Comparison of ENCODE assay signal across 10 cellular contexts in genomic region chr19:38062959-38063786, GRCh38.
DNase-seq lines count a peak whose midpoint lies in the region; ATAC-seq, FAIRE-seq and TF ChIP-seq lines count a peak whose summit lies in the region.
"Had no signal": no experiment of that assay in that cellular context is flagged by ENCODE, and none has a peak within 500 bp of the region (broad histone marks: within the 10 kb centered on the region; RNA-seq: fewer than 3 reads in every experiment).

No MANE protein-coding gene starts in this region.

- H3K27ac Mint-ChIP-seq in Caco-2 (ENCODE audit: unreplicated experiment), result peak overlapping the region; percentile 55
- peak overlapping the region; percentile 53 for H3K27ac Mint-ChIP-seq in osteocyte (ENCODE audit: unreplicated experiment)

- CTCF ChIA-PET in Caco-2 (lab: Charles Lee) (no interaction called here), K562 (lab: Yijun Ruan, JAX; ENCODE audit: low intra/inter-chr PET ratio) (no interaction called here)

- H3K9me3 ChIP-seq in Caco-2 (no peaks in the 10 kb centered on the region), K562 (replicated peaks; ENCODE audit: control insufficient read depth, insufficient read depth, low read depth, low read length) (no peaks in the 10 kb centered on the region)

- H3K27me3 ChIP-seq in Caco-2 (replicated peaks; ENCODE audit: control insufficient read depth, insufficient read depth, low read length) (no peaks in the 10 kb centered on the region), K562 (ENCODE audit: control insufficient read depth in 2 of 2, insufficient read depth in 2 of 2, low read length in 2 of 2) (peaks cover 0 to 4% of the 10 kb centered on the region in 2 experiments; a peak in 1 of 5 replicates)

- no peak overlapping the region for H2AFZ ChIP-seq in K562 (ENCODE audit: low read depth, low read length)

- no peak overlapping the region for H3K27ac ChIP-seq in K562 (ENCODE audit: extremely low read depth, low read depth, low read length)

- TF ChIP-seq EP300 in K562 (IDR thresholded peaks at IDR 0.05; ENCODE audit: low read length), result no peak

- DNase-seq in Caco-2, result peak; percentile 17 to 58
- DNase-seq in NCI-H2081 treated with DMSO at 0.1 percent for 48 hours (lab: John Stamatoyannopoulos, UW), result peak; percentile 71
- DNase-seq in K562 (ENCODE audit: extremely low read depth in 1 of 4, low spot score in 3 of 4), result peak in 2 of 4 experiments; percentile 42
- no peak for DNase-seq in osteocyte (ENCODE audit: extremely low spot score, unreplicated experiment)
- no peak for DNase-seq in cortex of kidney (lab: John Stamatoyannopoulos, UW)
- no peak for DNase-seq in GM19238 (ENCODE audit: insufficient read length, low spot score)
- DNase-seq: activated effector memory CD4-positive, alpha-beta T cell treated with Interleukin-2 at 50 U/mL for 16 hours; T-helper 9 cell had no signal

- H3K36me3 Mint-ChIP-seq in Caco-2 (ENCODE audit: insufficient read depth, unreplicated experiment) (peaks cover 40% of the 10 kb centered on the region), osteocyte (ENCODE audit: unreplicated experiment) (no peaks in the 10 kb centered on the region)

- H3K4me1 Mint-ChIP-seq in Caco-2 (ENCODE audit: low read depth, unreplicated experiment) (peaks cover 13% of the 10 kb centered on the region), osteocyte (ENCODE audit: unreplicated experiment) (peaks cover 27% of the 10 kb centered on the region)

- H3K27me3 Mint-ChIP-seq in Caco-2 (ENCODE audit: insufficient read depth, unreplicated experiment) (no peaks in the 10 kb centered on the region), osteocyte (ENCODE audit: unreplicated experiment) (no peaks in the 10 kb centered on the region)

- H3K4me3 ChIP-seq in Caco-2 (ENCODE audit: low read depth, low read length) (no peak overlapping the region), K562 (no peak overlapping the region)

- TF ChIP-seq CTCF in Caco-2 (IDR thresholded peaks at IDR 0.05; ENCODE audit: insufficient read depth in 1 of 2, low read depth in 1 of 2, low read length in 1 of 2, severe bottlenecking in 1 of 2, unreplicated experiment in 1 of 2), result no peak
- no peak for TF ChIP-seq CTCF in K562 (IDR thresholded peaks at IDR 0.05 in 2 of 3, conservative IDR thresholded peaks at IDR 0.05 in 1 of 3; ENCODE audit: insufficient read depth in 2 of 3, low read depth in 1 of 3, low read length in 3 of 3)
- TF ChIP-seq CTCF in osteocyte (IDR thresholded peaks at IDR 0.05), result no peak

- no peaks in the 10 kb centered on the region for H3K9me3 Mint-ChIP-seq in Caco-2 (ENCODE audit: unreplicated experiment)
- H3K9me3 Mint-ChIP-seq in osteocyte (ENCODE audit: unreplicated experiment), result no peaks in the 10 kb centered on the region

- FAIRE-seq in K562 (lab: Jason Lieb, UNC), result no peak

- no peak overlapping the region for H3K9ac ChIP-seq in K562 (ENCODE audit: insufficient read depth in 1 of 2, low read depth in 2 of 2, low read length in 2 of 2)

- H4K20me1 ChIP-seq in K562 (replicated peaks; ENCODE audit: control insufficient read depth, insufficient read depth, low read length), result no peaks in the 10 kb centered on the region

- no peak for TF ChIP-seq RAD21 in K562 (CRISPR knock-in tag; conservative IDR thresholded peaks at IDR 0.05 in 1 of 2, IDR thresholded peaks at IDR 0.05 in 1 of 2)

- H3K4me2 ChIP-seq in K562 (ENCODE audit: insufficient read depth, low read length), result no peak overlapping the region

- ATAC-seq in K562 (peak; percentile 27; the same call in 2 of the 3 replicates), HG03342 (IDR thresholded peaks at IDR 0.05; ENCODE audit: unreplicated experiment) (no peak), HG02970 (IDR thresholded peaks at IDR 0.05; ENCODE audit: low FRiP score, unreplicated experiment) (no peak)

- H3K36me3 ChIP-seq in Caco-2 (ENCODE audit: control insufficient read depth, insufficient read depth, low read length) (0 out of 2 replicates have a peak, but pooled peaks cover 1% of the 10 kb centered on the region), K562 (ENCODE audit: control insufficient read depth, insufficient read depth, low read length) (no peaks in the 10 kb centered on the region)

- BruUV-seq in Caco-2 (replicated peaks; lab: Mats Ljungman, UMichigan) (no TSS peak), K562 (replicated peaks; lab: Mats Ljungman, UMichigan) (no TSS peak)

- H3K9me1 ChIP-seq in K562 (ENCODE audit: control insufficient read depth, insufficient read depth, low read length), result no peaks in the 10 kb centered on the region

- POLR2A ChIA-PET in Caco-2 (lab: Charles Lee), result no interaction called here
- POLR2A ChIA-PET in K562 (lab: Yijun Ruan, JAX), result no interaction called here

- WGBS in K562 (ENCODE audit: insufficient coverage, low coverage, missing lambda C conversion rate), result 40% methylated on average over 20 of the region's 21 CpGs

- peaks cover 12% of the 10 kb centered on the region for H3K4me1 ChIP-seq in Caco-2
- peaks cover 0 to 5% of the 10 kb centered on the region in 2 experiments; a peak in 1 of 5 replicates for H3K4me1 ChIP-seq in K562 (replicated peaks in 1 of 2; ENCODE audit: control insufficient read depth in 2 of 2, insufficient read depth in 2 of 2, low read length in 2 of 2)

- in situ Hi-C loops in K562 (cut with MboI), result no loop called here

- H3K4me3 Mint-ChIP-seq in Caco-2 (ENCODE audit: unreplicated experiment) (no peak overlapping the region), osteocyte (ENCODE audit: unreplicated experiment) (no peak overlapping the region)

- no peaks in the 10 kb centered on the region for H3K79me2 ChIP-seq in K562 (ENCODE audit: control insufficient read depth, insufficient read depth, low read length)

- no peak for TF ChIP-seq POLR2A in K562 (conservative IDR thresholded peaks at IDR 0.05)

- intact Hi-C loops in Caco-2 (cut with micrococcal nuclease; ENCODE audit: unreplicated experiment), result loop anchor here (1.0 kb wide), 1 partner anchor 122 kb away; no protein-coding TSS in a partner anchor
- intact Hi-C loops in K562 (cut with micrococcal nuclease), result no loop called here

TF ChIP-seq in K562, 482 proteins besides CTCF, POLR2A, EP300 and RAD21 (continues in another document):
- TF ChIP-seq ARID1B (IDR thresholded peaks at IDR 0.05), result no peak
- no peak for TF ChIP-seq KDM1A (IDR thresholded peaks at IDR 0.05)
- TF ChIP-seq VEZF1 (CRISPR knock-in tag; IDR thresholded peaks at IDR 0.05), result 0 out of 2 replicates have a peak, but pooled peaks have one; percentile 23
- TF ChIP-seq SOX6 (IDR thresholded peaks at IDR 0.05), result no peak
- TF ChIP-seq HNRNPUL1 (IDR thresholded peaks at IDR 0.05; ENCODE audit: low read length), result no peak
- 0 out of 2 replicates have a peak, but pooled peaks have one; percentile 18 for TF ChIP-seq PKNOX1 (IDR thresholded peaks at IDR 0.05)
- no peak for TF ChIP-seq ZNF239 (CRISPR knock-in tag; IDR thresholded peaks at IDR 0.05)
- TF ChIP-seq SNAPC5 (CRISPR knock-in tag; IDR thresholded peaks at IDR 0.05), result no peak
- no peak for TF ChIP-seq NR2C2 (CRISPR knock-in tag; IDR thresholded peaks at IDR 0.05)
- TF ChIP-seq NR2C2 (tag; IDR thresholded peaks at IDR 0.05), result no peak
- TF ChIP-seq ARHGAP35 (IDR thresholded peaks at IDR 0.05; ENCODE audit: partially characterized antibody), result no peak
- no peak for TF ChIP-seq SAFB (IDR thresholded peaks at IDR 0.05; ENCODE audit: borderline replicate concordance, low read depth, low read length)
- TF ChIP-seq ATF2 (CRISPR knock-in tag; IDR thresholded peaks at IDR 0.05), result no peak
- no peak for TF ChIP-seq NCOA4 (IDR thresholded peaks at IDR 0.05; ENCODE audit: partially characterized antibody)
- no peak for TF ChIP-seq NRF1 (conservative IDR thresholded peaks at IDR 0.05 in 1 of 2, IDR thresholded peaks at IDR 0.05 in 1 of 2)
- no peak for TF ChIP-seq PTRF (tag; IDR thresholded peaks at IDR 0.05)

Comparison
In these comparisons a context has a peak if more than half of its experiments do, and no peak if none do; other contexts are left out.
1. DNase-seq: peak in Caco-2 (2 of 2) and NCI-H2081 treated with DMSO at 0.1 percent for 48 hours (single experiment); none in osteocyte (single experiment), cortex of kidney (single experiment) and GM19238 (single experiment).